Comparison of ENCODE assay signal across 8 cellular contexts in the genomic region with DNA sequence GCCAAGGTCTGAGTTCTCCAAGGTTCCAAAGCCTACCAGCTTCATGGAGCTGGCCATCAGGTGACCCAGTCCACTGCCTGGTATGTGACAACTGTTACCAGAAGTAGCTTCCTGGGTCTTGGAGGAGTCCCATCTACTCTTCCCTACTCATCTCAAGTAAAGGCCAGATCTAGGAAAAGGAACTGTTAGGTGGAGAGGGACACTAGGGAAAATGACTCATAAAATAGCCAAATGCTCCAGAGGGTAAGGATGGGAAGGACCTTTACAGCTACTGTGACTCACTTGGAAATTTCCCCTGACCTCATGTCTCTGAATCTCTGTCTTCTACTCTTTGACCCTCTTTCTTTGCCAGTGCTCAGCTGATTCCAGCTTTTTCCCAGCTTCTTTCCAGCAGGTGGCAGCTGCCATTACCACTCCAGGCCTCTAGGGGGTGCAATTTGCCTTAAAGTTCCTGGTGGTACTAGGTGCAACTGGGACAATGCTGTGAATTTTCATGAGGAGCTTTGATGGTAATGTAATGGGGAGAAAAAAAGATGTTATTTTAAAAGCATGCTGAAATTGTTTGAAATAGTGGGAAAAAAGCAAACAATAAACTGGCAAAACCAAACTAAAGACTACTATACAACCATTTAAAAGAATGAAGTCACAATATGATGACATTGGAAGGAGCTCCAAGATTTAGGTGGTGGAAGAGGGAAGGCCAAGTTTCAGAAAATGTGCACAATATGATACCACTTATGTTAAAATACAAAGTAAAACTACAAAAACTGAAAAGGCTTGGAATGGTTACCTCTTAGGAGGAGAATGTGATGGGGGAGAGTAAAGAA. TPM values are rescaled to one million over a fixed set of nuclear protein-coding genes. Genes with fewer than 3 reads are reported as not detected.
DNase-seq lines count a peak whose midpoint lies in the region; ATAC-seq, FAIRE-seq and TF ChIP-seq lines count a peak whose summit lies in the region.

No MANE protein-coding gene starts in this region.

- H3K27ac ChIP-seq in SK-N-SH (ENCODE audit: low read depth in 2 of 2, low read length in 1 of 2) = no peak overlapping the region
- H3K27ac ChIP-seq in astrocyte (ENCODE audit: low read depth, low read length) = no peak overlapping the region
- H3K27ac ChIP-seq in right cardiac atrium (ENCODE audit: low read length) = no peak overlapping the region
- H3K27ac ChIP-seq in sigmoid colon = no peak overlapping the region

- no peaks in the 10 kb centered on the region for H3K27me3 ChIP-seq in MG63
- H3K27me3 ChIP-seq in SK-N-SH (ENCODE audit: insufficient read depth) = no peaks in the 10 kb centered on the region
- H3K27me3 ChIP-seq in astrocyte (ENCODE audit: insufficient read depth, low read length) = no peaks in the 10 kb centered on the region
- no peaks in the 10 kb centered on the region for H3K27me3 ChIP-seq in right cardiac atrium (ENCODE audit: control insufficient read depth, insufficient read depth)
- no peaks in the 10 kb centered on the region for H3K27me3 ChIP-seq in sigmoid colon

- peaks cover 6% of the 10 kb centered on the region for H3F3A ChIP-seq in SK-N-SH (replicated peaks; ENCODE audit: insufficient read depth)

- H3K4me2 ChIP-seq in SK-N-SH (no peak overlapping the region), astrocyte (ENCODE audit: low read length) (no peak overlapping the region)

- H3K36me3 ChIP-seq in MG63 (0 out of 2 replicates have a peak, but pooled peaks cover 3% of the 10 kb centered on the region), SK-N-SH (replicated peaks in 1 of 2; ENCODE audit: control insufficient read depth in 1 of 2, insufficient read depth in 2 of 2, low read length in 1 of 2) (peaks cover 14 to 33% of the 10 kb centered on the region in 2 experiments), astrocyte (ENCODE audit: insufficient read depth, low read length) (peaks cover 3% of the 10 kb centered on the region), sigmoid colon (peaks cover 0 to 67% (median 27%) of the 10 kb centered on the region in 4 donors)

- H3K9me3 Mint-ChIP-seq in astrocyte (ENCODE audit: unreplicated experiment) = no peaks in the 10 kb centered on the region

- no peaks in the 10 kb centered on the region for H3K9me2 ChIP-seq in SK-N-SH

- H3K79me2 ChIP-seq in SK-N-SH (ENCODE audit: insufficient read depth) (no peaks in the 10 kb centered on the region; the same call in 1 of the 2 replicates), astrocyte (ENCODE audit: insufficient read depth, low read length) (no peaks in the 10 kb centered on the region)

- peaks cover 36% of the 10 kb centered on the region for H3K36me3 Mint-ChIP-seq in astrocyte (ENCODE audit: low read depth, unreplicated experiment)

- CTCF ChIA-PET in SK-N-SH (lab: Yijun Ruan, JAX) = interaction anchor here (0.5 to 4.7 kb wide), 83 partner anchors 10 to 287 kb away, joined by 3 to 155 read pairs (median 6); partner anchors contain the start of genes DCTN3, DNAI1, ENHO and FAM219A

- H3K4me1 Mint-ChIP-seq in astrocyte (ENCODE audit: low read depth, unreplicated experiment) = peaks cover 14% of the 10 kb centered on the region

- TF ChIP-seq EP300 in SK-N-SH (IDR thresholded peaks at IDR 0.05; ENCODE audit: borderline replicate concordance in 1 of 2, low read depth in 1 of 2, low read length in 1 of 2) = no peak
- no peak for TF ChIP-seq EP300 in sigmoid colon (IDR thresholded peaks at IDR 0.05)

- H3K27ac Mint-ChIP-seq in astrocyte (ENCODE audit: unreplicated experiment) = no peak overlapping the region

- intact Hi-C loops in right cardiac atrium (cut with DNase I) (loop anchor here in 3 of 4 donors (5.0 to 10.0 kb wide), 5 partner anchors 94 to 191 kb away; no protein-coding TSS in a partner anchor), sigmoid colon (cut with DNase I) (loop anchor here (2.0 to 5.0 kb wide), 2 partner anchors 97 to 189 kb away; no protein-coding TSS in a partner anchor)

- no peak overlapping the region for H3K4me3 Mint-ChIP-seq in astrocyte (ENCODE audit: unreplicated experiment)

- DNase-seq in GDM1 (lab: John Stamatoyannopoulos, UW) (peak; percentile 6), MG63 (peak; percentile 48), SK-N-SH (peak; percentile 78), astrocyte (ENCODE audit: low read depth) (peak; percentile 20), right cardiac atrium (peak; percentile 56 to 85 (median 82)), sigmoid colon (peak; percentile 84)

- FAIRE-seq in astrocyte (lab: Jason Lieb, UNC) = peak; percentile 80

- ATAC-seq in right cardiac atrium (peak in 1 of 2 donors; percentile 60), GM19452 (IDR thresholded peaks at IDR 0.05; ENCODE audit: unreplicated experiment) (no peak), HG03196 (IDR thresholded peaks at IDR 0.05; ENCODE audit: unreplicated experiment) (no peak)

- TF ChIP-seq CTCF in SK-N-SH (IDR thresholded peaks at IDR 0.05) (peak; percentile 99), astrocyte (IDR thresholded peaks at IDR 0.05; ENCODE audit: insufficient read depth, low read depth, low read length) (peak; percentile 100), sigmoid colon (IDR thresholded peaks at IDR 0.05) (peak; percentile 86 to 97 (median 95))

- H3K9me3 ChIP-seq in MG63 (no peaks in the 10 kb centered on the region), SK-N-SH (no peaks in the 10 kb centered on the region), astrocyte (ENCODE audit: insufficient read depth, low read depth, low read length) (no peaks in the 10 kb centered on the region), right cardiac atrium (ENCODE audit: control insufficient read depth, low read length) (no peaks in the 10 kb centered on the region), sigmoid colon (no peaks in the 10 kb centered on the region)

- H3K9ac ChIP-seq in SK-N-SH = no peak overlapping the region
- no peak overlapping the region for H3K9ac ChIP-seq in astrocyte (ENCODE audit: low read length)

- no peaks in the 10 kb centered on the region for H3K27me3 Mint-ChIP-seq in astrocyte (ENCODE audit: low read depth, unreplicated experiment)

- TF ChIP-seq POLR2A in sigmoid colon (IDR thresholded peaks at IDR 0.05) = no peak

- TF ChIP-seq RAD21 in SK-N-SH (IDR thresholded peaks at IDR 0.05; ENCODE audit: low read length) = peak; percentile 99

- H3K4me3 ChIP-seq in MG63 (no peak overlapping the region), SK-N-SH (ENCODE audit: low read depth in 2 of 2, low read length in 1 of 2) (peak overlapping the region in 1 of 2 experiments; percentile 44; a peak in 1 of 4 replicates), astrocyte (ENCODE audit: insufficient read depth, low read depth, low read length) (no peak overlapping the region), right cardiac atrium (ENCODE audit: low read length) (no peak overlapping the region), sigmoid colon (no peak overlapping the region)

- H2AFZ ChIP-seq in SK-N-SH (ENCODE audit: low read depth) = no peak overlapping the region
- H2AFZ ChIP-seq in astrocyte (ENCODE audit: low read depth, low read length) = no peak overlapping the region

- H4K20me1 ChIP-seq in SK-N-SH (ENCODE audit: insufficient read depth) (peaks cover 50% of the 10 kb centered on the region), astrocyte (ENCODE audit: insufficient read depth, low read length) (peaks cover 63% of the 10 kb centered on the region)

- POLR2A ChIA-PET in SK-N-SH (lab: Yijun Ruan, JAX) = interaction anchor here (1.1 to 1.3 kb wide), 3 partner anchors 23 to 53 kb away, joined by 4 to 6 read pairs (median 4); no protein-coding TSS in a partner anchor

- H3K4me1 ChIP-seq in SK-N-SH (ENCODE audit: control insufficient read depth in 1 of 2, insufficient read depth in 2 of 2, low read depth in 1 of 2, low read length in 1 of 2) (peaks cover 0 to 12% of the 10 kb centered on the region in 2 experiments; a peak in 1 of 4 replicates), astrocyte (ENCODE audit: insufficient read depth, low read length) (peaks cover 10% of the 10 kb centered on the region), right cardiac atrium (ENCODE audit: control insufficient read depth, insufficient read depth, low read length) (no peaks in the 10 kb centered on the region), sigmoid colon (peaks cover 0 to 3% (median 0%) of the 10 kb centered on the region in 4 donors)

TF ChIP-seq in SK-N-SH, 30 proteins besides CTCF, POLR2A, EP300 and RAD21 (continues in another document):
- TF ChIP-seq RXRA (IDR thresholded peaks at IDR 0.05; ENCODE audit: borderline replicate concordance, low read depth) (no peak), GABPA (IDR thresholded peaks at IDR 0.05; ENCODE audit: low read depth) (no peak)

RNA-seq across cellular contexts. Expression of gene MYORG, which starts 27.1 kb away (rescaled TPM):
- 0.23 TPM in 1 of 2 replicates, not detected in the other for total RNA-seq in MG63 (2014; rRNA removed; shearing (Covaris generic); ENCODE audit: low replicate concordance)
- 0.97 and 1.1 TPM in 2 replicates for polyA plus RNA-seq in SK-N-SH (2012; rRNA removed)
- 1.2 and 1.5 TPM in 2 replicates for polyA plus RNA-seq in SK-N-SH (2012; cell fraction: cytosol; rRNA removed)
- polyA plus RNA-seq in SK-N-SH (2012; cell fraction: nucleus; rRNA removed) = 0.92 and 1.2 TPM in 2 replicates
- total RNA-seq in astrocyte = 6.9 and 7.3 TPM in 2 replicates
- total RNA-seq in right cardiac atrium = 1 to 10 TPM; 4.6 to 5.2 (median 4.8) TPM
- polyA plus RNA-seq in right cardiac atrium = 1.9 TPM
- total RNA-seq in sigmoid colon = 10 to 100 TPM in 3 of 4 donors, 1 to 10 TPM in 1; 3.9 to 23.5 (median 20.0) TPM
- polyA plus RNA-seq in sigmoid colon = 10 to 100 TPM in 1 of 3 donors, 1 to 10 TPM in 2; 3.0 to 23.4 (median 5.5) TPM

RNA-seq across cellular contexts. Expression of gene FAM219A, which starts 54.6 kb away (rescaled TPM):
- total RNA-seq in MG63 (2014; rRNA removed; shearing (Covaris generic); ENCODE audit: low replicate concordance) = 3.1 and 7.7 TPM in 2 replicates
- 15.7 and 18.5 TPM in 2 replicates for polyA plus RNA-seq in SK-N-SH (2012; rRNA removed)
- polyA plus RNA-seq in SK-N-SH (2012; cell fraction: cytosol; rRNA removed) = 10.6 and 13.3 TPM in 2 replicates
- 44.4 and 52.5 TPM in 2 replicates for polyA plus RNA-seq in SK-N-SH (2012; cell fraction: nucleus; rRNA removed)
- 59.9 and 63.5 TPM in 2 replicates for total RNA-seq in astrocyte
- 10 to 100 TPM; 23.2 to 28.1 (median 25.5) TPM for total RNA-seq in right cardiac atrium
- polyA plus RNA-seq in right cardiac atrium = 19.8 TPM
- total RNA-seq in sigmoid colon = 10 to 100 TPM in 1 of 4 donors, 1 to 10 TPM in 3; 7.4 to 10.2 (median 8.8) TPM
- 1 to 10 TPM; 3.0 to 7.9 (median 3.2) TPM for polyA plus RNA-seq in sigmoid colon

RNA-seq across cellular contexts. Expression of gene DNAI1, which starts 54.8 kb away (rescaled TPM):
- total RNA-seq in MG63 (2014; rRNA removed; shearing (Covaris generic); ENCODE audit: low replicate concordance) = not detected in 2 replicates
- polyA plus RNA-seq in SK-N-SH (2012; rRNA removed) (0.46 and 0.55 TPM in 2 replicates), right cardiac atrium (0.16 TPM), sigmoid colon (under 1 TPM in 1 of 3 donors, not detected in 2; 0.01 TPM)
- polyA plus RNA-seq in SK-N-SH (2012; cell fraction: cytosol; rRNA removed) = 0.12 and 0.22 TPM in 2 replicates
- polyA plus RNA-seq in SK-N-SH (2012; cell fraction: nucleus; rRNA removed) = 2.2 and 3.5 TPM in 2 replicates
- total RNA-seq in astrocyte (0.58 and 1.8 TPM in 2 replicates), right cardiac atrium (not detected), sigmoid colon (under 1 TPM in 1 of 4 donors, not detected in 3; under 0.01 TPM)

Comparison
In these comparisons a context has a peak if more than half of its experiments do, and no peak if none do; other contexts are left out.
1. DNase-seq: peak in every context shown above with its lines; median percentile 84 in sigmoid colon; 82 in right cardiac atrium; 78 in SK-N-SH; 48 in MG63; 20 in astrocyte; 6 in GDM1.